Comparison of ENCODE assay signal across 21 cellular contexts in the genomic region with DNA sequence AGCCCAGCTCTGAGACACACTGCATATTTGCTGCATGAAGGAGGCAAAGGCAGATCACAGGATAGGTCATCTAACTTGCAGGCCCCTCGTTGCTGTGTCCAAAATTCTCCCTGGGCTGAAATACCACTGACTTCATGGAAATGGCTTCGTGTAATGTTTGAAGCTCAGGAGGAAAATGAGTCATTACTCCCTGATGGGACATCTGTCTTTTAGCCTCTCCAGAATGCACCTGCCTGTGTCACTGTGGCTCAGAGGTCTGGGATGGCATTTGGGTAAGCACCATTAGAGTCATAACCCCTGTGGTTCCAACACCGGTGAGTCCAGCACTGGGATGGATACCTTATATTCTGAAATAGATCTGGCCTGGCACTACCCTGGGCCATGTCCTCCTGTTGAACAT.
"Had no signal": no experiment of that assay in that cellular context is flagged by ENCODE, and none has a peak within 500 bp of the region (broad histone marks: within the 10 kb centered on the region; RNA-seq: fewer than 3 reads in every experiment).

No MANE protein-coding gene starts in this region.

- H3K36me3 ChIP-seq: left lung, right lobe of liver, stomach, suprapubic skin, tibial nerve had no signal

- H3K9ac ChIP-seq: parathyroid adenoma had no signal

- H3K9me3 ChIP-seq: right lobe of liver, suprapubic skin had no signal

- ATAC-seq: activated CD4-positive, CD25-positive, alpha-beta regulatory T cell treated with anti-CD3 and anti-CD28 coated beads, Interleukin-2, amount 50 U/mL, for 24 hours; activated naive CD8-positive, alpha-beta T cell treated with anti-CD3 and anti-CD28 coated beads, Interleukin-2, amount 50 U/mL, for 24 hours; esophagus mucosa; left lung; natural killer cell treated with Interleukin-12 subunit alpha and Interleukin-12 subunit beta and Interleukin-15 and Interleukin-18, amount 100 ng/mL, for 72 hours; right lobe of liver; stimulated activated memory B cell treated with anti-CD40 and anti-IgM and Interleukin-4, amounts not matched to agents 10 μg/mL and 1 μg/mL and 100 μg/mL, for 72 hours had no signal

- H2AFZ ChIP-seq: parathyroid adenoma had no signal

- H3K4me3 Mint-ChIP-seq: activated CD4-positive, alpha-beta memory T cell treated with anti-CD3 and anti-CD28 coated beads, Interleukin-2, amount 10 ng/mL, durations not matched to agents 7 days and 5 days; activated CD4-positive, alpha-beta T cell treated with anti-CD3 and anti-CD28 coated beads, Interleukin-2, amount 10 ng/mL, durations not matched to agents 24 days and 14 days; activated naive CD8-positive, alpha-beta T cell treated with anti-CD3 and anti-CD28 coated beads, Interleukin-2, amount 50 U/mL, for 24 hours; activated T-helper 1 cell treated with anti-CD3 and anti-CD28 coated beads, Interleukin-12 subunit alpha, Interleukin-12 subunit beta, Interleukin-2, Interleukin-4 antibody, amounts not matched to agents 30 ng/mL and 10 ng/mL and 1 ng/mL, durations not matched to agents 14 hours and 24 hours and 36 hours; brain; natural killer cell treated with Interleukin-12 subunit alpha and Interleukin-12 subunit beta and Interleukin-15 and Interleukin-18, amount 100 ng/mL, for 72 hours; stimulated activated memory B cell treated with anti-CD40 and anti-IgM and Interleukin-4, amounts not matched to agents 10 μg/mL and 1 μg/mL and 100 μg/mL, for 72 hours had no signal

- DNase-seq: activated CD4-positive, alpha-beta memory T cell treated with anti-CD3 and anti-CD28 coated beads, Interleukin-2, amount 10 ng/mL, durations not matched to agents 7 days and 5 days; activated CD4-positive, alpha-beta T cell treated with anti-CD3 and anti-CD28 coated beads, Interleukin-2, amount 10 ng/mL, durations not matched to agents 24 days and 14 days; activated gamma-delta T cell; activated naive CD4-positive, alpha-beta T cell treated with anti-CD3 and anti-CD28 coated beads, Interleukin-2, amount 50 U/mL, for 16 hours; activated naive CD8-positive, alpha-beta T cell treated with anti-CD3 and anti-CD28 coated beads, Interleukin-2, amount 50 U/mL, for 24 hours; effector memory CD4-positive, alpha-beta T cell; foreskin melanocyte; left lung; midbrain; right lobe of liver; small intestine; stomach had no signal

- H3K27ac Mint-ChIP-seq: activated CD4-positive, alpha-beta memory T cell treated with anti-CD3 and anti-CD28 coated beads, Interleukin-2, amount 10 ng/mL, durations not matched to agents 7 days and 5 days; activated CD4-positive, alpha-beta T cell treated with anti-CD3 and anti-CD28 coated beads, Interleukin-2, amount 10 ng/mL, durations not matched to agents 24 days and 14 days; activated naive CD8-positive, alpha-beta T cell treated with anti-CD3 and anti-CD28 coated beads, Interleukin-2, amount 50 U/mL, for 24 hours; activated T-helper 1 cell treated with anti-CD3 and anti-CD28 coated beads, Interleukin-12 subunit alpha, Interleukin-12 subunit beta, Interleukin-2, Interleukin-4 antibody, amounts not matched to agents 30 ng/mL and 10 ng/mL and 1 ng/mL, durations not matched to agents 14 hours and 24 hours and 36 hours; brain; natural killer cell treated with Interleukin-12 subunit alpha and Interleukin-12 subunit beta and Interleukin-15 and Interleukin-18, amount 100 ng/mL, for 72 hours; stimulated activated memory B cell treated with anti-CD40 and anti-IgM and Interleukin-4, amounts not matched to agents 10 μg/mL and 1 μg/mL and 100 μg/mL, for 72 hours had no signal

- H3K4me1 Mint-ChIP-seq: stimulated activated memory B cell treated with anti-CD40 and anti-IgM and Interleukin-4, amounts not matched to agents 10 μg/mL and 1 μg/mL and 100 μg/mL, for 72 hours had no signal

- H3K36me3 Mint-ChIP-seq: brain had no signal

- H3K4me3 ChIP-seq: left lung, right lobe of liver, stomach, suprapubic skin, tibial nerve had no signal

- H3K27ac ChIP-seq: left lung, parathyroid adenoma, right lobe of liver, stomach, suprapubic skin, tibial nerve had no signal
